Comparison of ENCODE assay signal across 21 cellular contexts in genomic region chr12:19465711-19466110, GRCh38.
"Had no signal": no experiment of that assay in that cellular context is flagged by ENCODE, and none has a peak within 500 bp of the region (broad histone marks: within the 10 kb centered on the region; RNA-seq: fewer than 3 reads in every experiment).

No MANE protein-coding gene starts in this region.

- H3K27ac Mint-ChIP-seq: activated CD4-positive, alpha-beta memory T cell treated with anti-CD3 and anti-CD28 coated beads, Interleukin-2, amount 10 ng/mL, durations not matched to agents 7 days and 5 days had no signal

- H3K9me3 Mint-ChIP-seq: activated CD4-positive, alpha-beta memory T cell treated with anti-CD3 and anti-CD28 coated beads, Interleukin-2, amount 10 ng/mL, durations not matched to agents 7 days and 5 days had no signal

- DNase-seq: activated CD4-positive, alpha-beta memory T cell treated with anti-CD3 and anti-CD28 coated beads, Interleukin-2, amount 10 ng/mL, durations not matched to agents 7 days and 5 days; activated CD4-positive, alpha-beta T cell treated with anti-CD3 and anti-CD28 coated beads for 36 hours; activated CD4-positive, alpha-beta T cell treated with anti-CD3 and anti-CD28 coated beads, Interleukin-2, amount 50 U/mL, for 1 hour; activated naive CD4-positive, alpha-beta T cell treated with anti-CD3 and anti-CD28 coated beads, Interleukin-2, amount 50 U/mL, for 16 hours; amniotic stem cell; cerebellar nuclear complex; Karpas-422; MM.1S; NCI-H1105; NCI-H1436; NCI-H1694 treated with DMSO at 0.1 percent for 48 hours; NCI-H2029 treated with DMSO at 0.1 percent for 48 hours; NCI-H510A treated with DMSO at 0.1 percent for 48 hours; NCI-H69; Peyer's patch; Right ventricle myocardium superior; SJCRH30; SK-N-SH; T-helper 1 cell had no signal

- H3K27ac ChIP-seq: Peyer's patch, RWPE1, SJCRH30, VCaP had no signal

- H3K27me3 Mint-ChIP-seq: activated CD4-positive, alpha-beta memory T cell treated with anti-CD3 and anti-CD28 coated beads, Interleukin-2, amount 10 ng/mL, durations not matched to agents 7 days and 5 days; activated CD4-positive, alpha-beta T cell treated with anti-CD3 and anti-CD28 coated beads for 36 hours had no signal

- H3K4me3 ChIP-seq: Peyer's patch, SJCRH30 had no signal

- ATAC-seq: activated CD4-positive, alpha-beta T cell treated with anti-CD3 and anti-CD28 coated beads for 36 hours had no signal

- H3K4me3 Mint-ChIP-seq: activated CD4-positive, alpha-beta memory T cell treated with anti-CD3 and anti-CD28 coated beads, Interleukin-2, amount 10 ng/mL, durations not matched to agents 7 days and 5 days; activated CD4-positive, alpha-beta T cell treated with anti-CD3 and anti-CD28 coated beads for 36 hours had no signal

- H3K4me1 ChIP-seq: SJCRH30 had no signal

- H3K4me2 ChIP-seq: SK-N-SH had no signal

- H3K9ac ChIP-seq: SK-N-SH had no signal

- H3K27me3 ChIP-seq: Peyer's patch, SJCRH30 had no signal

- H3K9me3 ChIP-seq: Peyer's patch, SJCRH30, SK-N-SH had no signal
